15 cellular contexts compared by ENCODE assay signal in genomic region chr16:82824408-82824807, GRCh38.
A peak's percentile ranks its signal among the peaks of the same experiment; 100 is the strongest.
DNase-seq lines count a peak whose midpoint lies in the region; ATAC-seq lines count a peak whose summit lies in the region.
"Had no signal": no experiment of that assay in that cellular context is flagged by ENCODE, and none has a peak within 500 bp of the region (broad histone marks: within the 10 kb centered on the region; RNA-seq: fewer than 3 reads in every experiment).

No MANE protein-coding gene starts in this region.

- ATAC-seq in GM21526 (IDR thresholded peaks at IDR 0.05; ENCODE audit: low FRiP score, unreplicated experiment) (no peak), GM19023 (IDR thresholded peaks at IDR 0.05; ENCODE audit: unreplicated experiment) (no peak)
- ATAC-seq: GM12878, PC-3, SK-N-SH treated with all-trans-retinoic acid at 6 μM for 48 hours had no signal

- DNase-seq in ELR (ENCODE audit: low read depth) (peak; percentile 38), HT1080 (ENCODE audit: low read depth) (peak; percentile 49), amniotic epithelial cell (ENCODE audit: low read depth) (peak; percentile 5), lung microvascular endothelial cell (ENCODE audit: low read depth in 2 of 2) (peak; percentile 6 to 14)
- no peak for DNase-seq in central memory CD4-positive, alpha-beta T cell
- DNase-seq: DMS 273 treated with DMSO at 0.1 percent for 48 hours, Kasumi-1, NCI-H1417, NCI-H1930, NCI-H510A treated with DMSO at 0.1 percent for 48 hours, PC-3 had no signal
